ENCODE assay signal across 13 cellular contexts in the genomic region with DNA sequence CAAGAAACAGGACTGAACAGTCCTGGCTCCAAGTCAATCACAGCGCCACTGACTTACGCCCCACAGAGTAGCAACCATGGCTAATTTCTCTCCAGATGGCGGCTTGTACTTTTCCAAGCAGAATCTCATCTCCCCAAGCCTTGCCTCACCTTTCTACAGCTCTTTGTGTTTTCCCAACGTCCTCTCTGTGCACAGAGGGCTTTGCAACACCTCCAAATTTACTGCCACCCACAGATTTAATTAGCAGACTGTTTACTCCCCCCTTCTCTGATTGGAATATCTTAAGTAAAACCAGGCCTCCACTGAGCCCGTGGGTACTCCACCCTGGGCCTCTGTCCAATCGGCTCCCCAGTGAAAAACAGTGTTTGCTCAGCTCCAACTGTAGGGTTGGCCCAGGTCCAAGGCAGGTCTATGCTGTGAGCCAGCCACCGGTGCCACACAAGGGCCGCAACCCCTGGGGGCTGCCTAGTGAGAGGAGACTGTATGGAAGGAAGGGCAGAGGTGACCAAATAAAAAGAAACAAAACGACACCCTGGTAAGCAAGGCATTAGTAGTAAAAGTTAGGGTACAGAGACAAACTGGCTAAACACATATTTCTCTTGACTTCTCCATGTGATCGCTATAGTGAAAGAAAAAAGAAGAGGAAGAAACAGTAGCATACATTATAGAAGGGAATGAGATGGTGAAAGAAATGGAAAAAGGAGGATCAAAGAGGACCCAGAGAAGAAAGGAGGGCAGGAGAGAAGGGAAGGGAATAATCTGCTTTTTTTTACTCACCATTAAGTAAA.
A peak's percentile ranks its signal among the peaks of the same experiment; 100 is the strongest.
DNase-seq lines count a peak whose midpoint lies in the region; ATAC-seq and TF ChIP-seq lines count a peak whose summit lies in the region.
"Had no signal": no experiment of that assay in that cellular context is flagged by ENCODE, and none has a peak within 500 bp of the region (broad histone marks: within the 10 kb centered on the region; RNA-seq: fewer than 3 reads in every experiment).

No MANE protein-coding gene starts in this region.

- peak overlapping the region; percentile 45 for H3K27ac ChIP-seq in cardiac muscle cell
- peak overlapping the region in 3 of 4 donors; percentile 9 to 34 (median 20) for H3K27ac ChIP-seq in transverse colon
- H3K27ac ChIP-seq: vagina had no signal

- WGBS in transverse colon (ENCODE audit: low coverage in 1 of 2), 2 donors, result 45 to 52% methylated on average over 9 to 10 of the region's 10 CpGs

- H3K4me1 Mint-ChIP-seq in endothelial cell (ENCODE audit: unreplicated experiment), result peaks cover 59% of the 10 kb centered on the region
- H3K4me1 Mint-ChIP-seq in activated T-helper 1 cell treated with anti-CD3 and anti-CD28 coated beads, Interleukin-12 subunit alpha, Interleukin-12 subunit beta, Interleukin-2, Interleukin-4 antibody, amounts not matched to agents 30 ng/mL and 10 ng/mL and 1 ng/mL, durations not matched to agents 14 hours and 24 hours and 36 hours (ENCODE audit: low read depth), result peaks cover 24% of the 10 kb centered on the region

- H3K4me3 ChIP-seq in cardiac muscle cell, result no peak overlapping the region
- H3K4me3 ChIP-seq in transverse colon, result no peak overlapping the region
- H3K4me3 ChIP-seq: vagina had no signal

- ATAC-seq in Right ventricle myocardium superior (ENCODE audit: poor library complexity) (no peak), GM19035 (IDR thresholded peaks at IDR 0.05; ENCODE audit: unreplicated experiment) (no peak)

- no peaks in the 10 kb centered on the region for H3K36me3 ChIP-seq in cardiac muscle cell
- H3K36me3 ChIP-seq in transverse colon, result no peaks in the 10 kb centered on the region
- H3K36me3 ChIP-seq: vagina had no signal

- H3K4me1 ChIP-seq in cardiac muscle cell (ENCODE audit: low read depth) (peaks cover 14% of the 10 kb centered on the region), transverse colon (peaks cover 0 to 13% (median 2%) of the 10 kb centered on the region in 4 donors)

- peak overlapping the region; percentile 28 for H3K27ac Mint-ChIP-seq in endothelial cell (ENCODE audit: unreplicated experiment)
- H3K27ac Mint-ChIP-seq in activated T-helper 1 cell treated with anti-CD3 and anti-CD28 coated beads, Interleukin-12 subunit alpha, Interleukin-12 subunit beta, Interleukin-2, Interleukin-4 antibody, amounts not matched to agents 30 ng/mL and 10 ng/mL and 1 ng/mL, durations not matched to agents 14 hours and 24 hours and 36 hours, result no peak overlapping the region
- H3K27ac Mint-ChIP-seq: dendritic cell treated with granulocyte-macrophage colony-stimulating factor and Interleukin-4, amounts not matched to agents 40 ng/mL and 50 ng/mL, for 4 days had no signal

- peak in 1 of 2 donors; percentile 33 for DNase-seq in cardiac muscle cell (ENCODE audit: low read depth in 1 of 2, low spot score in 1 of 2)
- no peak for DNase-seq in Right ventricle myocardium superior
- peak; percentile 86 for DNase-seq in NCI-H524 treated with DMSO at 0.1 percent for 48 hours (lab: John Stamatoyannopoulos, UW)
- no peak for DNase-seq in endothelial cell (ENCODE audit: low spot score)
- DNase-seq in transverse colon, result peak; percentile 69
- DNase-seq in stimulated activated CD4-positive, alpha-beta T cell treated with anti-CD3 and anti-CD28 coated beads, Interleukin-4, amount 100 ng/mL, for 24 hours, result no peak
- no peak for DNase-seq in activated T-helper 1 cell treated with anti-CD3 and anti-CD28 coated beads, Interleukin-12 subunit alpha, Interleukin-12 subunit beta, Interleukin-2, Interleukin-4 antibody, amounts not matched to agents 30 ng/mL and 10 ng/mL and 1 ng/mL, durations not matched to agents 14 hours and 24 hours and 36 hours (ENCODE audit: low spot score)
- DNase-seq: activated T-cell treated with anti-CD3 and anti-CD28 coated beads, Interleukin-2, amount 50 U/mL, for 1 hour; Karpas-422 had no signal

- no peaks in the 10 kb centered on the region for H3K9me3 Mint-ChIP-seq in endothelial cell (ENCODE audit: unreplicated experiment)
- H3K9me3 Mint-ChIP-seq in activated T-helper 1 cell treated with anti-CD3 and anti-CD28 coated beads, Interleukin-12 subunit alpha, Interleukin-12 subunit beta, Interleukin-2, Interleukin-4 antibody, amounts not matched to agents 30 ng/mL and 10 ng/mL and 1 ng/mL, durations not matched to agents 14 hours and 24 hours and 36 hours, result no peaks in the 10 kb centered on the region
- H3K9me3 Mint-ChIP-seq: dendritic cell treated with granulocyte-macrophage colony-stimulating factor and Interleukin-4, amounts not matched to agents 40 ng/mL and 50 ng/mL, for 4 days; neural crest cell had no signal

- H3K36me3 Mint-ChIP-seq in endothelial cell (ENCODE audit: low read depth, unreplicated experiment), result peaks cover 16% of the 10 kb centered on the region
- H3K36me3 Mint-ChIP-seq in activated T-helper 1 cell treated with anti-CD3 and anti-CD28 coated beads, Interleukin-12 subunit alpha, Interleukin-12 subunit beta, Interleukin-2, Interleukin-4 antibody, amounts not matched to agents 30 ng/mL and 10 ng/mL and 1 ng/mL, durations not matched to agents 14 hours and 24 hours and 36 hours (ENCODE audit: low read depth), result peaks cover 4% of the 10 kb centered on the region

- H3K27me3 ChIP-seq in cardiac muscle cell (no peaks in the 10 kb centered on the region), transverse colon (no peaks in the 10 kb centered on the region)
- H3K27me3 ChIP-seq: vagina had no signal

- peaks cover 5% of the 10 kb centered on the region for H3K27me3 Mint-ChIP-seq in endothelial cell (ENCODE audit: unreplicated experiment)
- peaks cover 8% of the 10 kb centered on the region for H3K27me3 Mint-ChIP-seq in activated T-helper 1 cell treated with anti-CD3 and anti-CD28 coated beads, Interleukin-12 subunit alpha, Interleukin-12 subunit beta, Interleukin-2, Interleukin-4 antibody, amounts not matched to agents 30 ng/mL and 10 ng/mL and 1 ng/mL, durations not matched to agents 14 hours and 24 hours and 36 hours (ENCODE audit: insufficient read depth)

- H3K9me3 ChIP-seq in cardiac muscle cell (ENCODE audit: low read depth), result no peaks in the 10 kb centered on the region
- H3K9me3 ChIP-seq in transverse colon, result no peaks in the 10 kb centered on the region
- H3K9me3 ChIP-seq: vagina had no signal

- in situ Hi-C loops in transverse colon (cut with MboI; ENCODE audit: low pct_ligation_motif_present in 1 of 4, low pct_unique_long_range_greater_than_20kb in 1 of 4, low sequenced_read_pairs in 3 of 4), result no loop called here

- intact Hi-C loops in Right ventricle myocardium superior (cut with DNase I), result no loop called here
- intact Hi-C loops in transverse colon (cut with DNase I; ENCODE audit: low total_unique reads), result no loop called here
- intact Hi-C loops in activated T-helper 1 cell treated with anti-CD3 and anti-CD28 coated beads, Interleukin-12 subunit alpha, Interleukin-12 subunit beta, Interleukin-2, Interleukin-4 antibody, amounts not matched to agents 30 ng/mL and 10 ng/mL and 1 ng/mL, durations not matched to agents 14 hours and 24 hours and 36 hours (cut with micrococcal nuclease), result no loop called here

- no peak for TF ChIP-seq EP300 in transverse colon (IDR thresholded peaks at IDR 0.05; ENCODE audit: low read depth)

- TF ChIP-seq POLR2A in transverse colon (IDR thresholded peaks at IDR 0.05), result peak; percentile 25

- TF ChIP-seq CTCF in cardiac muscle cell (IDR thresholded peaks at IDR 0.05; ENCODE audit: low read depth, low read length), result no peak
- TF ChIP-seq CTCF in endothelial cell (IDR thresholded peaks at IDR 0.05; ENCODE audit: unreplicated experiment), result no peak
- no peak for TF ChIP-seq CTCF in transverse colon (IDR thresholded peaks at IDR 0.05)

- H3K4me3 Mint-ChIP-seq in endothelial cell (ENCODE audit: unreplicated experiment), result no peak overlapping the region
- H3K4me3 Mint-ChIP-seq in activated T-helper 1 cell treated with anti-CD3 and anti-CD28 coated beads, Interleukin-12 subunit alpha, Interleukin-12 subunit beta, Interleukin-2, Interleukin-4 antibody, amounts not matched to agents 30 ng/mL and 10 ng/mL and 1 ng/mL, durations not matched to agents 14 hours and 24 hours and 36 hours, result no peak overlapping the region
- H3K4me3 Mint-ChIP-seq: dendritic cell treated with granulocyte-macrophage colony-stimulating factor and Interleukin-4, amounts not matched to agents 40 ng/mL and 50 ng/mL, for 4 days; neural crest cell had no signal

Comparison
In these comparisons a context has a peak if more than half of its experiments do, and no peak if none do; other contexts are left out.
1. DNase-seq: peak in NCI-H524 treated with DMSO at 0.1 percent for 48 hours (single experiment) and transverse colon (single experiment); none in Right ventricle myocardium superior (single experiment), endothelial cell (single experiment), stimulated activated CD4-positive, alpha-beta T cell treated with anti-CD3 and anti-CD28 coated beads, Interleukin-4, amount 100 ng/mL, for 24 hours (single experiment) and activated T-helper 1 cell treated with anti-CD3 and anti-CD28 coated beads, Interleukin-12 subunit alpha, Interleukin-12 subunit beta, Interleukin-2, Interleukin-4 antibody, amounts not matched to agents 30 ng/mL and 10 ng/mL and 1 ng/mL, durations not matched to agents 14 hours and 24 hours and 36 hours (single experiment).